26 cellular contexts compared by ENCODE assay signal in genomic region chr2:1942146-1942545, GRCh38.
"Had no signal": no experiment of that assay in that cellular context is flagged by ENCODE, and none has a peak within 500 bp of the region (broad histone marks: within the 10 kb centered on the region; RNA-seq: fewer than 3 reads in every experiment).

No MANE protein-coding gene starts in this region.

- H3K9me3 ChIP-seq: stomach, suprapubic skin, testis, thoracic aorta, thyroid gland, tibial artery, tibial nerve, transverse colon, upper lobe of left lung, upper lobe of right lung, uterus, vagina had no signal

- H3K36me3 ChIP-seq: stomach, suprapubic skin, thoracic aorta, thyroid gland, tibial artery, tibial nerve, transverse colon, upper lobe of left lung, upper lobe of right lung, uterus, vagina had no signal

- H3K4me3 ChIP-seq: stomach, suprapubic skin, testis, thoracic aorta, thyroid gland, tibial artery, tibial nerve, transverse colon, upper lobe of left lung, upper lobe of right lung, uterus, vagina had no signal

- H3K27ac ChIP-seq: stomach, suprapubic skin, testis, thoracic aorta, thyroid gland, tibial artery, tibial nerve, transverse colon, upper lobe of left lung, upper lobe of right lung, uterus, vagina had no signal

- H3K4me1 ChIP-seq: stomach, suprapubic skin, testis, thyroid gland, tibial artery, tibial nerve, transverse colon, upper lobe of left lung, upper lobe of right lung, uterus, vagina had no signal

- ATAC-seq: stimulated activated effector memory CD8-positive, alpha-beta T cell treated with anti-CD3 and anti-CD28 coated beads, Interleukin-12 subunit alpha, Interleukin-12 subunit beta, amount 100 ng/mL, for 72 hours; stimulated activated memory B cell treated with anti-CD40 and anti-IgM and Interleukin-4, amounts not matched to agents 10 μg/mL and 1 μg/mL and 100 μg/mL, for 72 hours; stimulated activated naive B cell treated with anti-CD40 and anti-IgM and Interleukin-4, amounts not matched to agents 10 μg/mL and 1 μg/mL and 100 μg/mL, for 72 hours; stimulated activated naive CD8-positive, alpha-beta T cell treated with anti-CD3 and anti-CD28 coated beads, Interleukin-15, amount 100 ng/mL, for 72 hours; stimulated activated naive CD8-positive, alpha-beta T cell treated with anti-CD3 and anti-CD28 coated beads, Interleukin-15, Interleukin-2, amounts not matched to agents 100 U/mL and 50 U/mL, for 24 hours; upper lobe of right lung had no signal

- H3K27me3 ChIP-seq: stomach, testis, thyroid gland, tibial nerve, transverse colon, upper lobe of left lung, upper lobe of right lung, uterus, vagina had no signal

- DNase-seq: stimulated activated CD4-positive, alpha-beta T cell treated with anti-CD3 and anti-CD28 coated beads, Interleukin-2, amount 100 ng/mL, for 48 hours; stimulated activated CD4-positive, alpha-beta T cell treated with anti-CD3 and anti-CD28 coated beads, Interleukin-4, amount 100 ng/mL, for 1 hour; stimulated activated CD4-positive, alpha-beta T cell treated with anti-CD3 and anti-CD28 coated beads, Interleukin-4, amount 100 ng/mL, for 24 hours; stimulated activated CD4-positive, alpha-beta T cell treated with anti-CD3 and anti-CD28 coated beads, Interleukin-4, amount 100 ng/mL, for 4 hours; stimulated activated CD8-positive, alpha-beta memory T cell treated with anti-CD3 and anti-CD28 coated beads, Interleukin-4, amount 100 ng/mL, for 48 hours; stimulated activated naive B cell treated with anti-CD40 and anti-IgM and Interleukin-4, amounts not matched to agents 10 μg/mL and 1 μg/mL and 100 μg/mL, for 72 hours; stimulated activated naive CD4-positive, alpha-beta T cell; stimulated activated naive CD4-positive, alpha-beta T cell treated with Interleukin-2 at 50 U/mL for 16 hours; stimulated activated naive CD8-positive, alpha-beta T cell treated with anti-CD3 and anti-CD28 coated beads, Interleukin-15, amount 100 ng/mL, for 72 hours; stimulated activated naive CD8-positive, alpha-beta T cell treated with anti-CD3 and anti-CD28 coated beads, Interleukin-15, Interleukin-2, amounts not matched to agents 100 U/mL and 50 U/mL, for 24 hours; stomach; substantia nigra; testis; thyroid gland; tibial artery; transverse colon; trophoblast cell; upper lobe of left lung; upper lobe of right lung; uterus had no signal
